Comparison of ENCODE assay signal across 26 cellular contexts in the genomic region with DNA sequence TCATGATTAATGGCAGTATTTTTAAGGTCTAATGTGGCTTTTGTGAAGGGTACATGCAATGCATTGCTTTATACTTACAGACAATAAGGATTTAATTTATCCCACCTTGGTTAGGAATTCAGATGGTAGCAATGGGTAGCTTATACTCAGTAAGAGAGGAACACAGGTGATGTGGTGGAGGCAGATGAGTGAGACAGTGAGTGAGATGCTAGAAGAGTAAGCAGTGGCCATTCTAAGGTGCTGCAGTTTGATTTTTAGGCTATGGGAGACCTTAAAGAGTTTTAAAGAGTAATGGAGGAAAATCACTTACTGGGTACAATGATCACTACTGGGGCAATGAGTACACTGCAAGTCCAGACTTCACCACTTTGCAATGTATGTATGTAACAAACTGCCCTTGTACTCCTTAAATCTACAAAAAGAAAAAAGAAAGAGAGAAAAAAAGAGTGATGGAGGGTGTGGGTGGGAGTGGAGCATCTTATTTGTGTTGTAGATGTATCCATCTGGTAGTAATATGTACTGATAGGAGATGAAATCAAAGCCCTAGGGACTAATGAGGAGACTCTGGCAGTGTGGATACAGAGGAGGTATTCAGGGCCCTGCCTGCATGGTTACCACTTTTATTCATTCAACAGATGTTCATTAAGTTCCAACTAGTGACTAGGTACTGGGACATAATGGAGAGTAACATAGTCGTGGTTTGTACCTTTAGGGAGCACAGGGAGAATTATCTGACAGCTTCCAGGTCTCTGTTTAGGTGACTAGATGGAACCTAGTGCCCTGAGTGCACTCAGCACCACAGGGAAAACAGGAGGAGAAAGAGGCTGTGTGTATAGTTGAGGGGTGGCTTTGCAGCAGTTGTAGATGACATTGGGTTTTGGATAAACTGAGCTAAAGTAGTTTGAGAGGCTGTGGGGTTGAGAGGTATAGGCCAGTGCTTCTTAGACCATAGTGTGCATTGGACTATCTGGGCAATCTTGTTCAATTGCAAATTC.
DNase-seq lines count a peak whose midpoint lies in the region; ATAC-seq and TF ChIP-seq lines count a peak whose summit lies in the region.
"Had no signal": no experiment of that assay in that cellular context is flagged by ENCODE, and none has a peak within 500 bp of the region (broad histone marks: within the 10 kb centered on the region; RNA-seq: fewer than 3 reads in every experiment).

No MANE protein-coding gene starts in this region.

- no peaks in the 10 kb centered on the region for H3K27me3 ChIP-seq in CD8-positive, alpha-beta memory T cell (ENCODE audit: insufficient read depth, low read length, poor library complexity, severe bottlenecking)
- H3K27me3 ChIP-seq: MG63, SJCRH30 had no signal

- no peaks in the 10 kb centered on the region for H3K4me1 ChIP-seq in CD8-positive, alpha-beta memory T cell (ENCODE audit: insufficient read depth, low read length)
- H3K4me1 ChIP-seq: SJCRH30 had no signal

- DNase-seq in DMS 273 (lab: John Stamatoyannopoulos, UW; ENCODE audit: unreplicated experiment) (peak; percentile 31), DMS 273 treated with DMSO at 0.1 percent for 48 hours (lab: John Stamatoyannopoulos, UW) (no peak), NCI-H69 (lab: John Stamatoyannopoulos, UW) (peak; percentile 61), left lobe of liver (ENCODE audit: low spot score) (no peak), progenitor cell of endocrine pancreas (ENCODE audit: low spot score, unreplicated experiment) (no peak), dedifferentiated amniotic fluid mesenchymal stem cell (ENCODE audit: extremely low spot score) (no peak)
- no peak for DNase-seq in CD8-positive, alpha-beta memory T cell
- DNase-seq: Caco-2; CD4-positive, CD25-positive, alpha-beta regulatory T cell; DMS153; DND-41; H9; KG1; MG63; NCI-H1105 treated with DMSO at 0.1 percent for 48 hours; NCI-H1694; NCI-H2081; NCI-H345; NCI-H510A treated with DMSO at 0.1 percent for 48 hours; NCI-H748 treated with DMSO at 0.1 percent for 48 hours; PC-9; SJCRH30; T-cell had no signal

- no peak for TF ChIP-seq CTCF in progenitor cell of endocrine pancreas (IDR thresholded peaks at IDR 0.05; ENCODE audit: unreplicated experiment)

- H3K27me3 Mint-ChIP-seq in progenitor cell of endocrine pancreas: no peaks in the 10 kb centered on the region
- H3K27me3 Mint-ChIP-seq in CD8-positive, alpha-beta memory T cell: no peaks in the 10 kb centered on the region
- H3K27me3 Mint-ChIP-seq: CD4-positive, CD25-positive, alpha-beta regulatory T cell; T-cell had no signal

- peaks cover 6% of the 10 kb centered on the region for H3K4me1 Mint-ChIP-seq in progenitor cell of endocrine pancreas (ENCODE audit: low read depth)
- no peaks in the 10 kb centered on the region for H3K4me1 Mint-ChIP-seq in CD8-positive, alpha-beta memory T cell
- H3K4me1 Mint-ChIP-seq: CD4-positive, CD25-positive, alpha-beta regulatory T cell; T-cell had no signal

- H3K27ac ChIP-seq in CD8-positive, alpha-beta memory T cell (ENCODE audit: low read depth, low read length): no peak overlapping the region
- H3K27ac ChIP-seq: 22Rv1, PC-9, SJCRH30 had no signal

- no peak overlapping the region for H3K4me3 Mint-ChIP-seq in progenitor cell of endocrine pancreas (ENCODE audit: low read depth)
- no peak overlapping the region for H3K4me3 Mint-ChIP-seq in CD8-positive, alpha-beta memory T cell
- H3K4me3 Mint-ChIP-seq: CD4-positive, CD25-positive, alpha-beta regulatory T cell; H9; T-cell had no signal

- H3K36me3 Mint-ChIP-seq in progenitor cell of endocrine pancreas (ENCODE audit: insufficient read depth): no peaks in the 10 kb centered on the region
- no peaks in the 10 kb centered on the region for H3K36me3 Mint-ChIP-seq in CD8-positive, alpha-beta memory T cell
- H3K36me3 Mint-ChIP-seq: CD4-positive, CD25-positive, alpha-beta regulatory T cell; T-cell had no signal

- H3K4me3 ChIP-seq in CD8-positive, alpha-beta memory T cell (ENCODE audit: low read length): no peak overlapping the region
- H3K4me3 ChIP-seq: MG63, PC-9, SJCRH30 had no signal

- ATAC-seq in left lobe of liver (peak; percentile 14), HG02678 (IDR thresholded peaks at IDR 0.05; ENCODE audit: unreplicated experiment) (no peak)
- ATAC-seq: Right ventricle myocardium inferior, T-cell had no signal

- no peaks in the 10 kb centered on the region for H3K9me3 Mint-ChIP-seq in progenitor cell of endocrine pancreas (ENCODE audit: low read depth)
- peaks cover 0 to 9% (median 0%) of the 10 kb centered on the region in 5 donors for H3K9me3 Mint-ChIP-seq in CD8-positive, alpha-beta memory T cell
- H3K9me3 Mint-ChIP-seq: H9 had no signal

- peak overlapping the region; percentile 2 for H3K27ac Mint-ChIP-seq in progenitor cell of endocrine pancreas
- H3K27ac Mint-ChIP-seq in CD8-positive, alpha-beta memory T cell: no peak overlapping the region
- H3K27ac Mint-ChIP-seq: CD4-positive, CD25-positive, alpha-beta regulatory T cell; T-cell had no signal

- CTCF ChIA-PET in CD8-positive, alpha-beta memory T cell (lab: Charles Lee): no interaction called here

- no peaks in the 10 kb centered on the region for H3K9me3 ChIP-seq in CD8-positive, alpha-beta memory T cell (ENCODE audit: low read length)
- H3K9me3 ChIP-seq: Caco-2, MG63, SJCRH30 had no signal

- no peaks in the 10 kb centered on the region for H3K36me3 ChIP-seq in CD8-positive, alpha-beta memory T cell (ENCODE audit: insufficient read depth, low read length)
- H3K36me3 ChIP-seq: MG63, SJCRH30 had no signal

- POLR2A ChIA-PET in CD8-positive, alpha-beta memory T cell (lab: Charles Lee): no interaction called here

Comparison
In these comparisons a context has a peak if more than half of its experiments do, and no peak if none do; other contexts are left out.
1. DNase-seq: peak in DMS 273 (single experiment) and NCI-H69 (single experiment); none in DMS 273 treated with DMSO at 0.1 percent for 48 hours (single experiment), left lobe of liver (single experiment), progenitor cell of endocrine pancreas (single experiment), dedifferentiated amniotic fluid mesenchymal stem cell (single experiment) and CD8-positive, alpha-beta memory T cell (0 of 5).